In the genomic region with DNA sequence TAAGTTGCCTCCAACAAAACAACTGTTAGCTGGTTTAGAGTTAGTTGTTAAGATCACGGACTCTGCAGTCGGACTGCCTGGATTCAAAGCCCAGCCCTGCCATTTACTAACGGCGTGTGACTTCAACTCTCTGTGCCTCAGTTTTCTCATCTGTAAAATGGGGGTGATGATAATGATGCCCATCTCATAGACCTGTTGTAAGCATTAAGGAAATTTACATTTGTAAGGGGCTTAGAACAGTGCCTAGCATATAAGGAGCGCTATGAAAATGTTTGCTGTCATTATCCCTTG, we compare ENCODE assay signal across 8 cellular contexts. TPM values are rescaled to one million over a fixed set of nuclear protein-coding genes. Genes with fewer than 3 reads are reported as not detected.
"Had no signal": no experiment of that assay in that cellular context is flagged by ENCODE, and none has a peak within 500 bp of the region (broad histone marks: within the 10 kb centered on the region; RNA-seq: fewer than 3 reads in every experiment).

No MANE protein-coding gene starts in this region.

- H3K4me3 ChIP-seq: GM23338, HAP-1 had no signal

- H2AFZ ChIP-seq: GM23338 had no signal

- H3K4me3 Mint-ChIP-seq: GM23338, HFFc6 had no signal

- H3K27ac ChIP-seq: HL-60 had no signal

- H3K36me3 ChIP-seq: HAP-1 had no signal

- H3K4me1 ChIP-seq: HAP-1 had no signal

- H3K27ac Mint-ChIP-seq: GM23338, HFFc6 had no signal

- H3K9me3 Mint-ChIP-seq: GM23338, HFFc6 had no signal

- ATAC-seq: GM23338 had no signal

- DNase-seq: HFFc6, IMR-90, KBM-7 had no signal

- H3K9me3 ChIP-seq: HAP-1 had no signal

- H3K4me2 ChIP-seq: GM23338 had no signal

RNA-seq across cellular contexts. Expression of gene SLC4A1, which starts 0.8 kb away (rescaled TPM):
- total RNA-seq: GM23338, H4, HFFc6, HT1080, IMR-90 had no signal
- polyA plus RNA-seq: GM23338, IMR-90 had no signal

RNA-seq across cellular contexts. Expression of gene RUNDC3A, which starts 41.3 kb away (rescaled TPM):
- total RNA-seq: H4 had no signal
